ENCODE assay signal across 31 cellular contexts in the genomic region with DNA sequence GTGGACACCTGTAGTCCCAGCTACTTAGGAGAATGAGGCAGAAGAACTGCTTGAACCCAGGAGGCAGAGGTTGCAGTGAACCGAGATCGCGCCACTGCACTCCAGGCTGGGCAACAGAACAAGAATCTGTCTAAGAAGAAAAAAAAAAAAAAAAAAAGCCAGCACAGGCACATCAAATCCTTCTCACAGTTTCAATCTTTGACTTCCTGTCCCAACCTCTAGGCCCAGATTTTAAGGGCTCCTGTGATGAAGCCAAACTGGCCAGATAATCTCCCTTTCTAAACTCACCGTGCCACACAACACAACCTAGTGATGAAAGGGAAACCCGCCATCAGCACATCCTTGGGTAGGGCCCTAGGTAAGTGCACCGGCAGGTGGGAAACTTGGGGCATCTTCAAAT. TPM values are rescaled to one million over a fixed set of nuclear protein-coding genes. Genes with fewer than 3 reads are reported as not detected.
"Had no signal": no experiment of that assay in that cellular context is flagged by ENCODE, and none has a peak within 500 bp of the region (broad histone marks: within the 10 kb centered on the region; RNA-seq: fewer than 3 reads in every experiment).

No MANE protein-coding gene starts in this region.

- H3K36me3 ChIP-seq: ascending aorta, breast epithelium, cardiac muscle cell, colonic mucosa, WERI-Rb-1 had no signal

- H3K4me3 Mint-ChIP-seq: activated B cell treated with CpG ODN at 0.5 μM for 24 hours; activated CD8-positive, alpha-beta T cell treated with anti-CD3 and anti-CD28 coated beads for 36 hours; activated naive CD4-positive, alpha-beta T cell treated with anti-CD3 and anti-CD28 coated beads, Interleukin-2, amount 10 ng/mL, durations not matched to agents 7 days and 5 days; activated naive CD8-positive, alpha-beta T cell treated with anti-CD3 and anti-CD28 coated beads, Interleukin-2, amount 10 ng/mL, durations not matched to agents 7 days and 5 days; activated T-cell treated with anti-CD3 and anti-CD28 coated beads, Interleukin-2, amount 50 U/mL, for 4 hours; activated T-helper 17 cell treated with anti-CD3 and anti-CD28 coated beads, Interleukin-2, amount 50 U/mL, for 72 hours; brain; T-helper 17 cell; T-helper 2 cell treated with Interferon-gamma antibody and Interleukin-4, amounts not matched to agents 5 μg/mL and 100 μg/mL, for 36 hours had no signal

- H3K27me3 ChIP-seq: ascending aorta, breast epithelium, cardiac muscle cell, colonic mucosa had no signal

- H3K27ac Mint-ChIP-seq: activated B cell treated with CpG ODN at 0.5 μM for 24 hours; activated CD8-positive, alpha-beta T cell treated with anti-CD3 and anti-CD28 coated beads for 36 hours; activated naive CD4-positive, alpha-beta T cell treated with anti-CD3 and anti-CD28 coated beads, Interleukin-2, amount 10 ng/mL, durations not matched to agents 7 days and 5 days; activated naive CD4-positive, alpha-beta T cell treated with anti-CD3 and anti-CD28 coated beads, Interleukin-2, amount 50 U/mL, for 72 hours; activated naive CD8-positive, alpha-beta T cell treated with anti-CD3 and anti-CD28 coated beads, Interleukin-2, amount 10 ng/mL, durations not matched to agents 7 days and 5 days; activated T-helper 17 cell treated with anti-CD3 and anti-CD28 coated beads, Interleukin-2, amount 50 U/mL, for 72 hours; brain; T-helper 17 cell; T-helper 2 cell treated with Interferon-gamma antibody and Interleukin-4, amounts not matched to agents 5 μg/mL and 100 μg/mL, for 36 hours had no signal

- ATAC-seq: activated CD4-positive, CD25-positive, alpha-beta regulatory T cell treated with anti-CD3 and anti-CD28 coated beads, Interleukin-2, amount 50 U/mL, for 24 hours; activated CD8-positive, alpha-beta T cell treated with anti-CD3 and anti-CD28 coated beads for 36 hours; activated naive CD4-positive, alpha-beta T cell treated with anti-CD3 and anti-CD28 coated beads, Interleukin-2, amount 50 U/mL, for 72 hours; activated T-cell treated with anti-CD3 and anti-CD28 coated beads, Interleukin-2, amount 50 U/mL, for 4 hours; activated T-helper 17 cell treated with anti-CD3 and anti-CD28 coated beads, Interleukin-2, amount 50 U/mL, for 72 hours; T-helper 17 cell had no signal

- H3K4me1 Mint-ChIP-seq: activated naive CD4-positive, alpha-beta T cell treated with anti-CD3 and anti-CD28 coated beads, Interleukin-2, amount 10 ng/mL, durations not matched to agents 7 days and 5 days; activated naive CD8-positive, alpha-beta T cell treated with anti-CD3 and anti-CD28 coated beads, Interleukin-2, amount 10 ng/mL, durations not matched to agents 7 days and 5 days; activated T-helper 17 cell treated with anti-CD3 and anti-CD28 coated beads, Interleukin-2, amount 50 U/mL, for 72 hours; T-helper 17 cell had no signal

- H3K9me3 ChIP-seq: ascending aorta, breast epithelium, colonic mucosa had no signal

- H3K36me3 Mint-ChIP-seq: activated naive CD4-positive, alpha-beta T cell treated with anti-CD3 and anti-CD28 coated beads, Interleukin-2, amount 10 ng/mL, durations not matched to agents 7 days and 5 days; activated naive CD4-positive, alpha-beta T cell treated with anti-CD3 and anti-CD28 coated beads, Interleukin-2, amount 50 U/mL, for 72 hours; activated naive CD8-positive, alpha-beta T cell treated with anti-CD3 and anti-CD28 coated beads, Interleukin-2, amount 10 ng/mL, durations not matched to agents 7 days and 5 days; brain had no signal

- H3K27ac ChIP-seq: ascending aorta, breast epithelium, cardiac muscle cell, colonic mucosa, epithelial cell of prostate, WERI-Rb-1 had no signal

- H3K4me3 ChIP-seq: ascending aorta, breast epithelium, cardiac muscle cell, colonic mucosa had no signal

- H3K9me3 Mint-ChIP-seq: activated B cell treated with CpG ODN at 0.5 μM for 24 hours; activated CD8-positive, alpha-beta T cell treated with anti-CD3 and anti-CD28 coated beads for 36 hours; activated naive CD4-positive, alpha-beta T cell treated with anti-CD3 and anti-CD28 coated beads, Interleukin-2, amount 10 ng/mL, durations not matched to agents 7 days and 5 days; activated naive CD4-positive, alpha-beta T cell treated with anti-CD3 and anti-CD28 coated beads, Interleukin-2, amount 50 U/mL, for 72 hours; activated naive CD8-positive, alpha-beta T cell treated with anti-CD3 and anti-CD28 coated beads, Interleukin-2, amount 10 ng/mL, durations not matched to agents 7 days and 5 days; activated T-cell treated with anti-CD3 and anti-CD28 coated beads, Interleukin-2, amount 50 U/mL, for 4 hours; activated T-helper 17 cell treated with anti-CD3 and anti-CD28 coated beads, Interleukin-2, amount 50 U/mL, for 72 hours; T-helper 2 cell treated with Interferon-gamma antibody and Interleukin-4, amounts not matched to agents 5 μg/mL and 100 μg/mL, for 36 hours had no signal

- DNase-seq: activated B cell treated with CpG ODN at 0.5 μM for 24 hours; activated CD4-positive, alpha-beta T cell treated with anti-CD3 and anti-CD28 coated beads for 48 hours; activated CD4-positive, alpha-beta T cell treated with anti-CD3 and anti-CD28 coated beads, Interleukin-2, amount 50 U/mL, for 1 hour; activated CD4-positive, alpha-beta T cell treated with anti-CD3 and anti-CD28 coated beads, Interleukin-2, amount 50 U/mL, for 48 hours; activated CD8-positive, alpha-beta memory T cell treated with anti-CD3 and anti-CD28 coated beads for 24 hours; activated CD8-positive, alpha-beta T cell treated with anti-CD3 and anti-CD28 coated beads for 36 hours; activated effector memory CD4-positive, alpha-beta T cell treated with Interleukin-2 at 50 U/mL for 16 hours; activated gamma-delta T cell treated with Interleukin-2 at 50 U/mL for 16 hours; activated naive CD4-positive, alpha-beta T cell treated with anti-CD3 and anti-CD28 coated beads, Interleukin-2, amount 10 ng/mL, durations not matched to agents 7 days and 5 days; activated naive CD8-positive, alpha-beta T cell treated with anti-CD3 and anti-CD28 coated beads, Interleukin-2, amount 10 ng/mL, durations not matched to agents 7 days and 5 days; activated T-cell treated with anti-CD3 and anti-CD28 coated beads, Interleukin-2, amount 50 U/mL, for 4 hours; central memory CD4-positive, alpha-beta T cell; cerebellar nuclear complex; colonic mucosa; effector CD8-positive, alpha-beta T cell; foreskin fibroblast; T-helper 1 cell; T-helper 17 cell; T1000; WERI-Rb-1 had no signal

RNA-seq across cellular contexts. Expression of a gene that starts 58.1 kb away (rescaled TPM):
- total RNA-seq: activated B cell treated with CpG ODN at 0.5 μM for 24 hours; activated CD8-positive, alpha-beta T cell treated with anti-CD3 and anti-CD28 coated beads for 36 hours; activated naive CD4-positive, alpha-beta T cell treated with anti-CD3 and anti-CD28 coated beads, Interleukin-2, amount 50 U/mL, for 72 hours; dermis microvascular lymphatic vessel endothelial cell; endothelial cell of umbilical vein had no signal
- polyA plus RNA-seq: endothelial cell of umbilical vein had no signal
